Comparison of ENCODE assay signal across 1 cellular context in the genomic region with DNA sequence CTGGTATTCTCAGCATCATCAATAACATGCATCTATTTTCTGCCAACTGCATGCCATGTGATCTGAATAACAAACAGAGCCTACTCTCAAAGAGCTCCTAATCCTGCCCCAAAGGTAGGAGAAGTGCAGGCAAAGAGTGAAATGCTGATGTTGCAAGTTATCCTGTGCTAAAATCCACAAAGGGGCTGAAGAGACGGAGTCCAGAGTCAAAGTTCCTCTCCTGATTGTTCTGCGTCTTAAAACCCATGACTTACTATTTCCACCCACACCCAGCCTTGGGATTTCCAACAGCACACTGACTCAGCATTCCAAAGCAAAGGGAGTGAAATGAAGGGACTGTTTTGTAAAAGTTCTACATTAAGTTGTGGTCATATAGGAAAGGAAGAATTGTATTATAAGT.
TF ChIP-seq lines count a peak whose summit lies in the region.

No MANE protein-coding gene starts in this region.

TF ChIP-seq in SK-N-SH, 30 proteins besides CTCF, POLR2A, EP300 and RAD21 (continued from another document):
- TF ChIP-seq IRF3 (IDR thresholded peaks at IDR 0.05; ENCODE audit: low read depth, low read length): no peak
- TF ChIP-seq, protein P1, sequence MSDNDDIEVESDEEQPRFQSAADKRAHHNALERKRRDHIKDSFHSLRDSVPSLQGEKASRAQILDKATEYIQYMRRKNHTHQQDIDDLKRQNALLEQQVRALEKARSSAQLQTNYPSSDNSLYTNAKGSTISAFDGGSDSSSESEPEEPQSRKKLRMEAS (IDR thresholded peaks at IDR 0.05; ENCODE audit: low read depth): no peak
- TF ChIP-seq GABPA (IDR thresholded peaks at IDR 0.05; ENCODE audit: low read depth): no peak
- no peak for TF ChIP-seq RXRA (IDR thresholded peaks at IDR 0.05; ENCODE audit: borderline replicate concordance, low read depth)
- no peak for TF ChIP-seq ELF1 (IDR thresholded peaks at IDR 0.05)
TF ChIP-seq in SK-N-SH: peak in this region for 0.
